ENCODE assay signal across 1 cellular context in genomic region chr3:127805026-127805753, GRCh38.
TF ChIP-seq lines count a peak whose summit lies in the region.

No MANE protein-coding gene starts in this region.

TF ChIP-seq in A549, 52 proteins besides CTCF, POLR2A, EP300 and RAD21 (continued from another document):
- TF ChIP-seq REST (IDR thresholded peaks at IDR 0.05) (no peak), RFX5 (IDR thresholded peaks at IDR 0.05) (no peak)
